In the genomic region with DNA sequence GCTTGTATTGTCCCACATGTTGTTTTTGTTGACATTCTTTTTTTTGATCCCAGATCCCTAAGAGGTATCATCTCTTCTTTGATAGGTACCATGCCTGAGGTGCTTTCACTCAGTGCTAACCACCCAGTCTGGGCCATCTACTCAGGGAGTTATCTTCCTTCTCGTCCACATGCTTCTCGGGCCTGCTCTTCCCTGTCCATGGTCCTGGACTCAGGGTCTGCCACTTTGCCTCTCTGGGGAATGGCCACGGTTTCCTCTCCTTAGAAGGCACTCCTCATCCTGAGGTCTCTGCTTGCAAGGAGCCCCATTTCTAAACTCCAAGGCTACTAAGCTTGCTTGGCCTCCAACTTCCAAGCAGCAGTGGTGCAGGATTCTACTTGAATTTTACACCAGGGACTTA, we compare ENCODE assay signal across 9 cellular contexts.
DNase-seq lines count a peak whose midpoint lies in the region; ATAC-seq, FAIRE-seq and TF ChIP-seq lines count a peak whose summit lies in the region.
"Had no signal": no experiment of that assay in that cellular context is flagged by ENCODE, and none has a peak within 500 bp of the region (broad histone marks: within the 10 kb centered on the region; RNA-seq: fewer than 3 reads in every experiment).

No MANE protein-coding gene starts in this region.

- H3K36me3 ChIP-seq in SK-N-SH (replicated peaks in 1 of 2; ENCODE audit: control insufficient read depth in 1 of 2, insufficient read depth in 2 of 2, low read length in 1 of 2) (no peaks in the 10 kb centered on the region), small intestine (ENCODE audit: control insufficient read depth in 2 of 2, insufficient read depth in 2 of 2, low read length in 2 of 2) (no peaks in the 10 kb centered on the region), esophagus squamous epithelium (no peaks in the 10 kb centered on the region)

- POLR2A ChIA-PET in SK-N-SH (lab: Yijun Ruan, JAX) = no interaction called here

- H4K20me1 ChIP-seq in SK-N-SH (ENCODE audit: insufficient read depth) = no peaks in the 10 kb centered on the region

- intact Hi-C loops in esophagus squamous epithelium (cut with DNase I) = no loop called here

- no peak for TF ChIP-seq POLR2A in esophagus squamous epithelium (IDR thresholded peaks at IDR 0.05)

- no peaks in the 10 kb centered on the region for H3K79me2 ChIP-seq in SK-N-SH (ENCODE audit: insufficient read depth)

- CTCF ChIA-PET in SK-N-SH (lab: Yijun Ruan, JAX) = interaction anchor here (1.1 kb wide), 1 partner anchor 27 kb away, joined by 3 read pairs; no protein-coding TSS in a partner anchor

- H3K27me3 ChIP-seq in SK-N-SH (ENCODE audit: insufficient read depth) (no peaks in the 10 kb centered on the region; the same call in 1 of the 2 replicates), small intestine (ENCODE audit: control insufficient read depth in 2 of 2, insufficient read depth in 2 of 2, low read length in 2 of 2) (no peaks in the 10 kb centered on the region), esophagus squamous epithelium (no peaks in the 10 kb centered on the region)

- H3K4me3 ChIP-seq in SK-N-SH (ENCODE audit: low read depth in 2 of 2, low read length in 1 of 2) (no peak overlapping the region), foreskin fibroblast (ENCODE audit: low read depth in 1 of 2, low read length in 2 of 2) (no peak overlapping the region), small intestine (ENCODE audit: low read depth in 1 of 2, low read length in 2 of 2) (no peak overlapping the region), esophagus squamous epithelium (no peak overlapping the region)

- no peak for TF ChIP-seq CTCF in SK-N-SH (IDR thresholded peaks at IDR 0.05)
- TF ChIP-seq CTCF in foreskin fibroblast (IDR thresholded peaks at IDR 0.05; ENCODE audit: low read depth, low read length) = no peak
- TF ChIP-seq CTCF in esophagus squamous epithelium (IDR thresholded peaks at IDR 0.05) = no peak

- no peak overlapping the region for H3K9ac ChIP-seq in SK-N-SH

- 55% methylated on average over 3 of the region's 3 CpGs for WGBS in SK-N-SH (ENCODE audit: low lambda C conversion rate)
- WGBS in small intestine, 3 donors = 2 to 5% (median 3%) methylated on average over 3 of the region's 3 CpGs
- WGBS in esophagus squamous epithelium, 2 donors = 7 to 17% methylated on average over 2 to 3 of the region's 3 CpGs

- H3K27ac ChIP-seq in SK-N-SH (ENCODE audit: low read depth in 2 of 2, low read length in 1 of 2) (no peak overlapping the region), small intestine (ENCODE audit: low read depth in 1 of 2, low read length in 1 of 2) (no peak overlapping the region), esophagus squamous epithelium (no peak overlapping the region)

- no peak overlapping the region for H2AFZ ChIP-seq in SK-N-SH (ENCODE audit: low read depth)

- ATAC-seq in GM21390 (IDR thresholded peaks at IDR 0.05; ENCODE audit: unreplicated experiment) = no peak

- no peak for TF ChIP-seq RAD21 in SK-N-SH (IDR thresholded peaks at IDR 0.05; ENCODE audit: low read length)

- H3F3A ChIP-seq in SK-N-SH (replicated peaks; ENCODE audit: insufficient read depth) = no peaks in the 10 kb centered on the region

- no peak for TF ChIP-seq EP300 in SK-N-SH (IDR thresholded peaks at IDR 0.05; ENCODE audit: borderline replicate concordance in 1 of 2, low read depth in 1 of 2, low read length in 1 of 2)

- DNase-seq in activated CD4-positive, alpha-beta T cell treated with anti-CD3 and anti-CD28 coated beads for 48 hours = peak; percentile 5
- no peak for DNase-seq in activated CD4-positive, alpha-beta T cell treated with anti-CD3 and anti-CD28 coated beads, Interleukin-2, amount 50 U/mL, for 48 hours
- DNase-seq in SK-N-SH (no peak), foreskin fibroblast (peak; percentile 3 to 8), small intestine (peak; percentile 7), esophagus squamous epithelium (lab: John Stamatoyannopoulos, UW) (no peak), globus pallidus (ENCODE audit: low spot score) (no peak)
- DNase-seq: SW 1271 had no signal

- no peaks in the 10 kb centered on the region for H3K9me2 ChIP-seq in SK-N-SH

- no peak overlapping the region for H3K4me2 ChIP-seq in SK-N-SH

- no peak for FAIRE-seq in small intestine (lab: Jason Lieb, UNC)

- H3K4me1 ChIP-seq in SK-N-SH (ENCODE audit: control insufficient read depth in 1 of 2, insufficient read depth in 2 of 2, low read depth in 1 of 2, low read length in 1 of 2) = no peaks in the 10 kb centered on the region; a peak in 1 of 4 replicates
- no peaks in the 10 kb centered on the region for H3K4me1 ChIP-seq in small intestine (ENCODE audit: control insufficient read depth in 2 of 2, insufficient read depth in 1 of 2, low read depth in 1 of 2, low read length in 1 of 2)
- H3K4me1 ChIP-seq in esophagus squamous epithelium = no peaks in the 10 kb centered on the region

- H3K9me3 ChIP-seq in SK-N-SH = no peaks in the 10 kb centered on the region
- H3K9me3 ChIP-seq in small intestine (ENCODE audit: control insufficient read depth, low read depth) = no peaks in the 10 kb centered on the region
- no peaks in the 10 kb centered on the region for H3K9me3 ChIP-seq in esophagus squamous epithelium

TF ChIP-seq in SK-N-SH, 30 proteins besides CTCF, POLR2A, EP300 and RAD21:
- no peak for TF ChIP-seq SMC3 (IDR thresholded peaks at IDR 0.05; ENCODE audit: low read depth, low read length)
- TF ChIP-seq, protein P1, sequence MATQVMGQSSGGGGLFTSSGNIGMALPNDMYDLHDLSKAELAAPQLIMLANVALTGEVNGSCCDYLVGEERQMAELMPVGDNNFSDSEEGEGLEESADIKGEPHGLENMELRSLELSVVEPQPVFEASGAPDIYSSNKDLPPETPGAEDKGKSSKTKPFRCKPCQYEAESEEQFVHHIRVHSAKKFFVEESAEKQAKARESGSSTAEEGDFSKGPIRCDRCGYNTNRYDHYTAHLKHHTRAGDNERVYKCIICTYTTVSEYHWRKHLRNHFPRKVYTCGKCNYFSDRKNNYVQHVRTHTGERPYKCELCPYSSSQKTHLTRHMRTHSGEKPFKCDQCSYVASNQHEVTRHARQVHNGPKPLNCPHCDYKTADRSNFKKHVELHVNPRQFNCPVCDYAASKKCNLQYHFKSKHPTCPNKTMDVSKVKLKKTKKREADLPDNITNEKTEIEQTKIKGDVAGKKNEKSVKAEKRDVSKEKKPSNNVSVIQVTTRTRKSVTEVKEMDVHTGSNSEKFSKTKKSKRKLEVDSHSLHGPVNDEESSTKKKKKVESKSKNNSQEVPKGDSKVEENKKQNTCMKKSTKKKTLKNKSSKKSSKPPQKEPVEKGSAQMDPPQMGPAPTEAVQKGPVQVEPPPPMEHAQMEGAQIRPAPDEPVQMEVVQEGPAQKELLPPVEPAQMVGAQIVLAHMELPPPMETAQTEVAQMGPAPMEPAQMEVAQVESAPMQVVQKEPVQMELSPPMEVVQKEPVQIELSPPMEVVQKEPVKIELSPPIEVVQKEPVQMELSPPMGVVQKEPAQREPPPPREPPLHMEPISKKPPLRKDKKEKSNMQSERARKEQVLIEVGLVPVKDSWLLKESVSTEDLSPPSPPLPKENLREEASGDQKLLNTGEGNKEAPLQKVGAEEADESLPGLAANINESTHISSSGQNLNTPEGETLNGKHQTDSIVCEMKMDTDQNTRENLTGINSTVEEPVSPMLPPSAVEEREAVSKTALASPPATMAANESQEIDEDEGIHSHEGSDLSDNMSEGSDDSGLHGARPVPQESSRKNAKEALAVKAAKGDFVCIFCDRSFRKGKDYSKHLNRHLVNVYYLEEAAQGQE (IDR thresholded peaks at IDR 0.05; ENCODE audit: low read depth, low read length) = peak; percentile 98
- TF ChIP-seq, protein P2, sequence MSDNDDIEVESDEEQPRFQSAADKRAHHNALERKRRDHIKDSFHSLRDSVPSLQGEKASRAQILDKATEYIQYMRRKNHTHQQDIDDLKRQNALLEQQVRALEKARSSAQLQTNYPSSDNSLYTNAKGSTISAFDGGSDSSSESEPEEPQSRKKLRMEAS (IDR thresholded peaks at IDR 0.05; ENCODE audit: low read depth) = peak; percentile 44; the same call in 1 of the 2 replicates

Comparison
In these comparisons a context has a peak if more than half of its experiments do, and no peak if none do; other contexts are left out.
1. DNase-seq: peak in activated CD4-positive, alpha-beta T cell treated with anti-CD3 and anti-CD28 coated beads for 48 hours (single experiment), foreskin fibroblast (2 of 2) and small intestine (single experiment); none in activated CD4-positive, alpha-beta T cell treated with anti-CD3 and anti-CD28 coated beads, Interleukin-2, amount 50 U/mL, for 48 hours (0 of 2), SK-N-SH (single experiment), esophagus squamous epithelium (single experiment) and globus pallidus (single experiment).